In genomic region chr3:170907519-170908234, GRCh38 we compare ENCODE assay signal across 8 cellular contexts. TPM values are rescaled to one million over a fixed set of nuclear protein-coding genes. Genes with fewer than 3 reads are reported as not detected.
A peak's percentile ranks its signal among the peaks of the same experiment; 100 is the strongest.
DNase-seq lines count a peak whose midpoint lies in the region; ATAC-seq and TF ChIP-seq lines count a peak whose summit lies in the region.

No MANE protein-coding gene starts in this region.

- peaks cover 27% of the 10 kb centered on the region for H3K4me1 Mint-ChIP-seq in activated CD8-positive, alpha-beta T cell treated with anti-CD3 and anti-CD28 coated beads, Interleukin-2, amount 10 ng/mL, durations not matched to agents 7 days and 5 days (ENCODE audit: low read depth)

- peaks cover 18% of the 10 kb centered on the region for H3K4me1 ChIP-seq in left ventricle myocardium inferior

- CTCF ChIA-PET in activated CD8-positive, alpha-beta T cell treated with anti-CD3 and anti-CD28 coated beads, Interleukin-2, amount 10 ng/mL, durations not matched to agents 7 days and 5 days (lab: Charles Lee): interaction anchor here (1.4 to 1.6 kb wide), 2 partner anchors 38 to 494 kb away, joined by 3 read pairs; no protein-coding TSS in a partner anchor

- H3K27ac ChIP-seq in left ventricle myocardium inferior (replicated peaks): peak overlapping the region; percentile 73

- H3K4me3 Mint-ChIP-seq in activated CD8-positive, alpha-beta T cell treated with anti-CD3 and anti-CD28 coated beads, Interleukin-2, amount 10 ng/mL, durations not matched to agents 7 days and 5 days: peak overlapping the region; percentile 96

- intact Hi-C loops in left ventricle myocardium inferior (cut with micrococcal nuclease): no loop called here

- no peaks in the 10 kb centered on the region for H3K36me3 ChIP-seq in left ventricle myocardium inferior

- H3K36me3 Mint-ChIP-seq in activated CD8-positive, alpha-beta T cell treated with anti-CD3 and anti-CD28 coated beads, Interleukin-2, amount 10 ng/mL, durations not matched to agents 7 days and 5 days (ENCODE audit: low read depth): peaks cover 11% of the 10 kb centered on the region

- H3K9me3 Mint-ChIP-seq in activated CD8-positive, alpha-beta T cell treated with anti-CD3 and anti-CD28 coated beads, Interleukin-2, amount 10 ng/mL, durations not matched to agents 7 days and 5 days (ENCODE audit: insufficient read depth): no peaks in the 10 kb centered on the region

- POLR2A ChIA-PET in activated CD8-positive, alpha-beta T cell treated with anti-CD3 and anti-CD28 coated beads, Interleukin-2, amount 10 ng/mL, durations not matched to agents 7 days and 5 days (lab: Charles Lee): interaction anchor here (3.9 kb wide), 1 partner anchor 39 kb away, joined by 31 read pairs; the partner anchor contains the start of gene RPL22L1

- TF ChIP-seq CTCF in left ventricle myocardium inferior (IDR thresholded peaks at IDR 0.05; ENCODE audit: borderline replicate concordance): no peak
- TF ChIP-seq CTCF in retinal pigment epithelial cell (conservative IDR thresholded peaks at IDR 0.05; ENCODE audit: low read depth, low read length): no peak

- DNase-seq in GM03348 (ENCODE audit: low spot score) (peak; percentile 8), left ventricle myocardium inferior (no peak), retinal pigment epithelial cell (ENCODE audit: low read depth) (no peak)
- no peak for DNase-seq in activated CD8-positive, alpha-beta T cell treated with anti-CD3 and anti-CD28 coated beads, Interleukin-2, amount 10 ng/mL, durations not matched to agents 7 days and 5 days
- no peak for DNase-seq in activated effector memory CD4-positive, alpha-beta T cell treated with Interleukin-2 at 50 U/mL for 16 hours

- H3K27me3 ChIP-seq in left ventricle myocardium inferior (ENCODE audit: low read depth): no peaks in the 10 kb centered on the region

- H3K9me3 ChIP-seq in left ventricle myocardium inferior (replicated peaks): peaks cover 38% of the 10 kb centered on the region

- H3K27me3 Mint-ChIP-seq in activated CD8-positive, alpha-beta T cell treated with anti-CD3 and anti-CD28 coated beads, Interleukin-2, amount 10 ng/mL, durations not matched to agents 7 days and 5 days (ENCODE audit: low read depth): peaks cover 16% of the 10 kb centered on the region

- peak; percentile 7 for ATAC-seq in HG03378 (IDR thresholded peaks at IDR 0.05; ENCODE audit: unreplicated experiment)
- ATAC-seq in activated CD8-positive, alpha-beta T cell treated with anti-CD3 and anti-CD28 coated beads, Interleukin-2, amount 10 ng/mL, durations not matched to agents 7 days and 5 days: no peak
- ATAC-seq in HG03442 (IDR thresholded peaks at IDR 0.05; ENCODE audit: unreplicated experiment): no peak
- ATAC-seq in GM21737 (IDR thresholded peaks at IDR 0.05; ENCODE audit: unreplicated experiment): no peak

- H3K27ac Mint-ChIP-seq in activated CD8-positive, alpha-beta T cell treated with anti-CD3 and anti-CD28 coated beads, Interleukin-2, amount 10 ng/mL, durations not matched to agents 7 days and 5 days: peak overlapping the region; percentile 97

- H3K4me3 ChIP-seq in left ventricle myocardium inferior (peak overlapping the region; percentile 80), retinal pigment epithelial cell (ENCODE audit: low read length) (peak overlapping the region; percentile 73)

RNA-seq across cellular contexts. Expression of gene EIF5A2, which starts 0.8 kb away (rescaled TPM):
- 10 to 100 TPM; 10.8 to 10.9 TPM for total RNA-seq in activated CD8-positive, alpha-beta T cell treated with anti-CD3 and anti-CD28 coated beads, Interleukin-2, amount 10 ng/mL, durations not matched to agents 7 days and 5 days
- 10.2 TPM for total RNA-seq in left ventricle myocardium inferior

RNA-seq across cellular contexts. Expression of gene RPL22L1, which starts 37.7 kb away (rescaled TPM):
- 10 to 100 TPM; 80.3 to 89.3 TPM for total RNA-seq in activated CD8-positive, alpha-beta T cell treated with anti-CD3 and anti-CD28 coated beads, Interleukin-2, amount 10 ng/mL, durations not matched to agents 7 days and 5 days
- total RNA-seq in left ventricle myocardium inferior: 12.4 TPM
